In genomic region chr4:58138786-58139185, GRCh38 we compare ENCODE assay signal across 17 cellular contexts.
DNase-seq lines count a peak whose midpoint lies in the region; ATAC-seq and TF ChIP-seq lines count a peak whose summit lies in the region.
"Had no signal": no experiment of that assay in that cellular context is flagged by ENCODE, and none has a peak within 500 bp of the region (broad histone marks: within the 10 kb centered on the region; RNA-seq: fewer than 3 reads in every experiment).

No MANE protein-coding gene starts in this region.

- intact Hi-C loops in testis (cut with DNase I; ENCODE audit: low total_unique reads), result no loop called here

- H3K4me1 ChIP-seq in BE2C, result peaks cover 16% of the 10 kb centered on the region
- H3K4me1 ChIP-seq in testis, result no peaks in the 10 kb centered on the region

- no peaks in the 10 kb centered on the region for H3K27me3 Mint-ChIP-seq in activated CD8-positive, alpha-beta T cell treated with anti-CD3 and anti-CD28 coated beads, Interleukin-2, amount 10 ng/mL, durations not matched to agents 7 days and 5 days (ENCODE audit: low read depth)

- H3K27me3 ChIP-seq in BE2C (no peaks in the 10 kb centered on the region), testis (no peaks in the 10 kb centered on the region)

- TF ChIP-seq CTCF in BE2C (IDR thresholded peaks at IDR 0.05; ENCODE audit: low read depth, low read length), result no peak
- TF ChIP-seq CTCF in testis (IDR thresholded peaks at IDR 0.05), result no peak

- POLR2A ChIA-PET in activated CD8-positive, alpha-beta T cell treated with anti-CD3 and anti-CD28 coated beads, Interleukin-2, amount 10 ng/mL, durations not matched to agents 7 days and 5 days (lab: Charles Lee), result no interaction called here

- peaks cover 7% of the 10 kb centered on the region for H3K9me3 Mint-ChIP-seq in activated CD8-positive, alpha-beta T cell treated with anti-CD3 and anti-CD28 coated beads, Interleukin-2, amount 10 ng/mL, durations not matched to agents 7 days and 5 days (ENCODE audit: insufficient read depth)

- CTCF ChIA-PET in activated CD8-positive, alpha-beta T cell treated with anti-CD3 and anti-CD28 coated beads, Interleukin-2, amount 10 ng/mL, durations not matched to agents 7 days and 5 days (lab: Charles Lee), result no interaction called here

- no peak overlapping the region for H3K27ac ChIP-seq in testis

- H3K27ac Mint-ChIP-seq in activated CD8-positive, alpha-beta T cell treated with anti-CD3 and anti-CD28 coated beads, Interleukin-2, amount 10 ng/mL, durations not matched to agents 7 days and 5 days, result no peak overlapping the region
- H3K27ac Mint-ChIP-seq: CD14-positive monocyte had no signal

- H3K9me3 ChIP-seq in BE2C (no peaks in the 10 kb centered on the region), testis (no peaks in the 10 kb centered on the region)

- ATAC-seq in GM19452 (IDR thresholded peaks at IDR 0.05; ENCODE audit: unreplicated experiment), result no peak
- ATAC-seq in activated CD8-positive, alpha-beta T cell treated with anti-CD3 and anti-CD28 coated beads, Interleukin-2, amount 10 ng/mL, durations not matched to agents 7 days and 5 days, result no peak
- ATAC-seq in HG03521 (IDR thresholded peaks at IDR 0.05; ENCODE audit: unreplicated experiment), result no peak
- ATAC-seq: Panc1, Right ventricle myocardium inferior had no signal

- DNase-seq in BE2C (peak; percentile 33), NCI-H1694 (lab: John Stamatoyannopoulos, UW) (peak; percentile 88), NCI-H82 (lab: John Stamatoyannopoulos, UW) (peak; percentile 68), cerebellar cortex (ENCODE audit: low spot score) (peak; percentile 34), testis (no peak)
- no peak for DNase-seq in activated CD8-positive, alpha-beta T cell treated with anti-CD3 and anti-CD28 coated beads, Interleukin-2, amount 10 ng/mL, durations not matched to agents 7 days and 5 days
- DNase-seq: EL, H7, NCI-H1436, NCI-H2081, NCI-H774, T-helper 2 cell had no signal

- H3K4me1 Mint-ChIP-seq in activated CD8-positive, alpha-beta T cell treated with anti-CD3 and anti-CD28 coated beads, Interleukin-2, amount 10 ng/mL, durations not matched to agents 7 days and 5 days (ENCODE audit: low read depth), result no peaks in the 10 kb centered on the region
- H3K4me1 Mint-ChIP-seq: CD14-positive monocyte had no signal

- no peaks in the 10 kb centered on the region for H3K36me3 Mint-ChIP-seq in activated CD8-positive, alpha-beta T cell treated with anti-CD3 and anti-CD28 coated beads, Interleukin-2, amount 10 ng/mL, durations not matched to agents 7 days and 5 days (ENCODE audit: low read depth)
- H3K36me3 Mint-ChIP-seq: CD14-positive monocyte had no signal

- WGBS in testis, 2 donors, result 49 to 51% methylated on average over 2 of the region's 2 CpGs

- H3K4me3 Mint-ChIP-seq in activated CD8-positive, alpha-beta T cell treated with anti-CD3 and anti-CD28 coated beads, Interleukin-2, amount 10 ng/mL, durations not matched to agents 7 days and 5 days, result no peak overlapping the region
- H3K4me3 Mint-ChIP-seq: CD14-positive monocyte had no signal

- H3K36me3 ChIP-seq in BE2C, result no peaks in the 10 kb centered on the region
- H3K36me3 ChIP-seq in testis (ENCODE audit: low read depth, missing control alignments), result no peaks in the 10 kb centered on the region

- TF ChIP-seq POLR2A in testis (IDR thresholded peaks at IDR 0.05), result no peak

- H3K4me3 ChIP-seq in BE2C (ENCODE audit: low read depth, low read length) (no peak overlapping the region), testis (no peak overlapping the region)

Comparison
In these comparisons a context has a peak if more than half of its experiments do, and no peak if none do; other contexts are left out.
1. DNase-seq: peak in BE2C (single experiment), NCI-H1694 (single experiment), NCI-H82 (single experiment) and cerebellar cortex (single experiment); none in testis (single experiment) and activated CD8-positive, alpha-beta T cell treated with anti-CD3 and anti-CD28 coated beads, Interleukin-2, amount 10 ng/mL, durations not matched to agents 7 days and 5 days (single experiment).